Comparison of ENCODE assay signal across 21 cellular contexts in genomic region chr1:167165219-167165618, GRCh38. TPM values are rescaled to one million over a fixed set of nuclear protein-coding genes. Genes with fewer than 3 reads are reported as not detected.
DNase-seq lines count a peak whose midpoint lies in the region; ATAC-seq, FAIRE-seq and TF ChIP-seq lines count a peak whose summit lies in the region.
"Had no signal": no experiment of that assay in that cellular context is flagged by ENCODE, and none has a peak within 500 bp of the region (broad histone marks: within the 10 kb centered on the region; RNA-seq: fewer than 3 reads in every experiment).

No MANE protein-coding gene starts in this region.

- H3K9ac ChIP-seq in endodermal cell (ENCODE audit: extremely low read depth, low read length, poor library complexity, severe bottlenecking) (peak overlapping the region; percentile 96), mammary epithelial cell (ENCODE audit: insufficient read depth, low read length) (no peak overlapping the region)

- H3K4me1 Mint-ChIP-seq in GM23338 (peaks cover 57% of the 10 kb centered on the region), WTC11 (peaks cover 61% of the 10 kb centered on the region), endodermal cell (peaks cover 63% of the 10 kb centered on the region)

- peak overlapping the region; percentile 93 for H3K27ac ChIP-seq in GM23338 (ENCODE audit: low read depth)
- H3K27ac ChIP-seq in endodermal cell (ENCODE audit: low read depth, low read length): no peak overlapping the region
- no peak overlapping the region for H3K27ac ChIP-seq in pancreas
- H3K27ac ChIP-seq in mammary epithelial cell (ENCODE audit: insufficient read depth, low read depth, low read length): no peak overlapping the region

- H3K9me3 Mint-ChIP-seq in GM23338: no peaks in the 10 kb centered on the region; the same call in 1 of the 3 replicates
- H3K9me3 Mint-ChIP-seq in WTC11: peaks cover 17% of the 10 kb centered on the region
- peaks cover 6% of the 10 kb centered on the region for H3K9me3 Mint-ChIP-seq in endodermal cell
- H3K9me3 Mint-ChIP-seq: H9 had no signal

- peaks cover 36% of the 10 kb centered on the region for H3K9me3 ChIP-seq in endodermal cell (ENCODE audit: control insufficient read depth, low read length)
- no peaks in the 10 kb centered on the region for H3K9me3 ChIP-seq in pancreas
- H3K9me3 ChIP-seq in mammary epithelial cell (replicated peaks; ENCODE audit: insufficient read depth, low read length): peaks cover 5% of the 10 kb centered on the region

- POLR2A ChIA-PET in WTC11 (lab: Charles Lee): interaction anchor here (1.0 to 1.7 kb wide), 2 partner anchors 13 to 55 kb away, joined by 3 to 22 read pairs; partner anchors contain the start of gene POU2F1

- peaks cover 49% of the 10 kb centered on the region for H3K4me1 ChIP-seq in GM23338 (ENCODE audit: insufficient read depth)
- H3K4me1 ChIP-seq in endodermal cell (ENCODE audit: control insufficient read depth, insufficient read depth, low read length): peaks cover 9% of the 10 kb centered on the region
- no peaks in the 10 kb centered on the region for H3K4me1 ChIP-seq in pancreas
- H3K4me1 ChIP-seq in mammary epithelial cell (ENCODE audit: insufficient read depth, low read length): peaks cover 39% of the 10 kb centered on the region

- peak; percentile 59 for FAIRE-seq in pancreas (lab: Jason Lieb, UNC)
- FAIRE-seq: GM12892, GM19239, HTR-8/SVneo had no signal

- H3K36me3 ChIP-seq in GM23338 (ENCODE audit: insufficient read depth) (no peaks in the 10 kb centered on the region), endodermal cell (ENCODE audit: control insufficient read depth, insufficient read depth, low read length) (peaks cover 16% of the 10 kb centered on the region), pancreas (no peaks in the 10 kb centered on the region), mammary epithelial cell (ENCODE audit: insufficient read depth, low read length) (no peaks in the 10 kb centered on the region)

- DNase-seq in GM23338 (ENCODE audit: low spot score): no peak
- DNase-seq in WTC11 (ENCODE audit: low spot score): no peak
- DNase-seq in endodermal cell: no peak
- no peak for DNase-seq in pancreas
- DNase-seq in HT-29 (ENCODE audit: low spot score): no peak
- no peak for DNase-seq in NCI-H2196 treated with DMSO at 0.1 percent for 48 hours (lab: John Stamatoyannopoulos, UW; ENCODE audit: unreplicated experiment)
- DNase-seq in NAMALWA (ENCODE audit: low spot score): no peak
- DNase-seq in mammary epithelial cell: no peak
- DNase-seq: AML-193; C1 segment of cervical spinal cord; CD8-positive, alpha-beta T cell; DND-41; H9; IMR-90; NCI-H2029 treated with DMSO at 0.1 percent for 48 hours; NCI-H345; PC-3; Right ventricle myocardium superior had no signal

- H3K27me3 ChIP-seq in GM23338 (ENCODE audit: insufficient read depth) (no peaks in the 10 kb centered on the region), endodermal cell (ENCODE audit: control insufficient read depth, insufficient read depth, low read length, poor library complexity, severe bottlenecking) (no peaks in the 10 kb centered on the region), pancreas (peaks cover 0 to 2% (median 0%) of the 10 kb centered on the region in 4 donors), mammary epithelial cell (ENCODE audit: insufficient read depth, low read length) (no peaks in the 10 kb centered on the region)

- H2AFZ ChIP-seq in GM23338: no peak overlapping the region
- no peak overlapping the region for H2AFZ ChIP-seq in mammary epithelial cell (ENCODE audit: low read depth, low read length)

- in situ Hi-C loops in mammary epithelial cell (cut with MboI; ENCODE audit: low sequenced_read_pairs in 2 of 2): no loop called here

- peak overlapping the region; percentile 31; the same call in 1 of the 3 replicates for H3K4me3 Mint-ChIP-seq in GM23338
- no peak overlapping the region for H3K4me3 Mint-ChIP-seq in WTC11
- H3K4me3 Mint-ChIP-seq in endodermal cell: peak overlapping the region; percentile 50
- H3K4me3 Mint-ChIP-seq: CD8-positive, alpha-beta T cell had no signal

- H3K4me2 ChIP-seq in GM23338: 0 out of 2 replicates have a peak overlapping the region, but pooled peaks have one; percentile 64
- H3K4me2 ChIP-seq in mammary epithelial cell (ENCODE audit: insufficient read depth, low read depth, low read length): no peak overlapping the region

- ATAC-seq in GM23338 (no peak), WTC11 (no peak), pancreas (no peak)
- ATAC-seq: CD8-positive, alpha-beta T cell; PC-3 had no signal

- intact Hi-C loops in pancreas (cut with DNase I) (no loop called here), mammary epithelial cell (cut with micrococcal nuclease) (no loop called here)

- no peak for TF ChIP-seq CTCF in GM23338 (conservative IDR thresholded peaks at IDR 0.05; ENCODE audit: low read depth in 2 of 2)
- TF ChIP-seq CTCF in WTC11 (IDR thresholded peaks at IDR 0.05): no peak
- no peak for TF ChIP-seq CTCF in endodermal cell (conservative IDR thresholded peaks at IDR 0.05)
- TF ChIP-seq CTCF in pancreas (IDR thresholded peaks at IDR 0.05): no peak
- no peak for TF ChIP-seq CTCF in mammary epithelial cell (conservative IDR thresholded peaks at IDR 0.05 in 1 of 2, IDR thresholded peaks at IDR 0.05 in 1 of 2; ENCODE audit: extremely low read depth in 1 of 2, insufficient read depth in 1 of 2, low read depth in 1 of 2, low read length in 2 of 2)

- H3K79me2 ChIP-seq in GM23338 (replicated peaks; ENCODE audit: insufficient read depth) (no peaks in the 10 kb centered on the region), mammary epithelial cell (ENCODE audit: insufficient read depth, low read length) (no peaks in the 10 kb centered on the region)

- WGBS in endodermal cell (ENCODE audit: insufficient coverage in 1 of 2, insufficient read length in 1 of 2), 2 experiments: 50 to 71% methylated on average over 1 of the region's 2 CpGs
- WGBS in pancreas, 2 donors: 66 to 73% methylated on average over 2 of the region's 2 CpGs
- 94% methylated on average over 2 of the region's 2 CpGs for WGBS in mammary epithelial cell (ENCODE audit: low coverage, missing lambda C conversion rate)

- H3F3A ChIP-seq in GM23338 (replicated peaks; ENCODE audit: low read depth): no peaks in the 10 kb centered on the region

- H3K27ac Mint-ChIP-seq in GM23338 (0 out of 2 replicates have a peak overlapping the region, but pooled peaks have one; percentile 6), WTC11 (peak overlapping the region; percentile 12), endodermal cell (no peak overlapping the region)
- H3K27ac Mint-ChIP-seq: CD8-positive, alpha-beta T cell had no signal

- H4K20me1 ChIP-seq in GM23338 (replicated peaks; ENCODE audit: insufficient read depth): no peaks in the 10 kb centered on the region
- no peaks in the 10 kb centered on the region for H4K20me1 ChIP-seq in mammary epithelial cell (ENCODE audit: insufficient read depth, low read length)

- H3K9me2 ChIP-seq in GM23338 (ENCODE audit: insufficient read depth): no peaks in the 10 kb centered on the region; the same call in 1 of the 2 replicates

- no TSS peak for BruUV-seq in mammary epithelial cell (replicated peaks; lab: Mats Ljungman, UMichigan)

- dilution Hi-C loops in mammary epithelial cell (cut with HindIII; ENCODE audit: low sequenced_read_pairs): no loop called here

- CTCF ChIA-PET in WTC11 (lab: Charles Lee) (interaction anchor here (2.8 kb wide), 1 partner anchor 55 kb away, joined by 21 read pairs; the partner anchor contains the start of gene POU2F1), mammary epithelial cell (lab: Charles Lee; ENCODE audit: low non-redundant PET) (no interaction called here)

- H3K4me3 ChIP-seq in GM23338: no peak overlapping the region
- peak overlapping the region; percentile 88 for H3K4me3 ChIP-seq in endodermal cell (ENCODE audit: low read length)
- no peak overlapping the region for H3K4me3 ChIP-seq in pancreas
- no peak overlapping the region for H3K4me3 ChIP-seq in mammary epithelial cell (replicated peaks in 1 of 3; ENCODE audit: insufficient read depth in 1 of 3, low read depth in 2 of 3, low read length in 3 of 3)

- H3K27me3 Mint-ChIP-seq in GM23338 (ENCODE audit: insufficient read depth, low read depth, poor library complexity): peaks cover 6% of the 10 kb centered on the region
- H3K27me3 Mint-ChIP-seq in WTC11 (ENCODE audit: low read depth): no peaks in the 10 kb centered on the region
- H3K27me3 Mint-ChIP-seq in endodermal cell (ENCODE audit: insufficient read depth): no peaks in the 10 kb centered on the region

- H3K36me3 Mint-ChIP-seq in GM23338 (ENCODE audit: low read depth) (peaks cover 16% of the 10 kb centered on the region), WTC11 (peaks cover 9% of the 10 kb centered on the region), endodermal cell (ENCODE audit: low read depth) (peaks cover 18% of the 10 kb centered on the region)
- H3K36me3 Mint-ChIP-seq: CD8-positive, alpha-beta T cell had no signal

TF ChIP-seq in GM23338, 12 proteins besides CTCF, POLR2A, EP300 and RAD21 (continues in another document):
- TF ChIP-seq, protein P1, sequence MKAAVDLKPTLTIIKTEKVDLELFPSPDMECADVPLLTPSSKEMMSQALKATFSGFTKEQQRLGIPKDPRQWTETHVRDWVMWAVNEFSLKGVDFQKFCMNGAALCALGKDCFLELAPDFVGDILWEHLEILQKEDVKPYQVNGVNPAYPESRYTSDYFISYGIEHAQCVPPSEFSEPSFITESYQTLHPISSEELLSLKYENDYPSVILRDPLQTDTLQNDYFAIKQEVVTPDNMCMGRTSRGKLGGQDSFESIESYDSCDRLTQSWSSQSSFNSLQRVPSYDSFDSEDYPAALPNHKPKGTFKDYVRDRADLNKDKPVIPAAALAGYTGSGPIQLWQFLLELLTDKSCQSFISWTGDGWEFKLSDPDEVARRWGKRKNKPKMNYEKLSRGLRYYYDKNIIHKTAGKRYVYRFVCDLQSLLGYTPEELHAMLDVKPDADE (IDR thresholded peaks at IDR 0.05): no peak

TF ChIP-seq in WTC11, 78 proteins besides CTCF, POLR2A, EP300 and RAD21 (continues in another document):
- TF ChIP-seq, protein P2, sequence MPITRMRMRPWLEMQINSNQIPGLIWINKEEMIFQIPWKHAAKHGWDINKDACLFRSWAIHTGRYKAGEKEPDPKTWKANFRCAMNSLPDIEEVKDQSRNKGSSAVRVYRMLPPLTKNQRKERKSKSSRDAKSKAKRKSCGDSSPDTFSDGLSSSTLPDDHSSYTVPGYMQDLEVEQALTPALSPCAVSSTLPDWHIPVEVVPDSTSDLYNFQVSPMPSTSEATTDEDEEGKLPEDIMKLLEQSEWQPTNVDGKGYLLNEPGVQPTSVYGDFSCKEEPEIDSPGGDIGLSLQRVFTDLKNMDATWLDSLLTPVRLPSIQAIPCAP (CRISPR knock-in tag; IDR thresholded peaks at IDR 0.05): no peak

RNA-seq across cellular contexts. Expression of gene POU2F1, which starts 55.5 kb away (rescaled TPM):
- total RNA-seq in GM23338 (2014; rRNA removed; shearing (Covaris generic)): 52.0 and 66.1 TPM in 2 replicates
- 29.9 and 38.8 TPM in 2 replicates for polyA plus RNA-seq in GM23338 (2016; fragmentation: Nextera tagmentation; extraction: Ambion mirVana)
- total RNA-seq in WTC11 (2021): 51.0 to 55.0 TPM (median 51.3 TPM) in 3 replicates
- total RNA-seq in endodermal cell: 10 to 100 TPM; 48.6 to 49.4 TPM
- 12.1 TPM for polyA plus RNA-seq in endodermal cell (2013, experiment 1 of 2)
- 15.6 TPM for polyA plus RNA-seq in endodermal cell (2013, experiment 2 of 2)
- total RNA-seq in pancreas: 1 to 10 TPM; 5.5 to 7.3 (median 6.0) TPM
- 1 to 10 TPM; 1.4 to 3.0 TPM for polyA plus RNA-seq in pancreas
- 5.9 and 9.0 TPM in 2 replicates for total RNA-seq in HT-29 (2014; rRNA removed; shearing (Covaris generic))
- 10 to 100 TPM; 10.2 to 14.4 TPM for total RNA-seq in mammary epithelial cell
- polyA plus RNA-seq in mammary epithelial cell: 8.9 TPM
- 6.0 TPM for polyA minus RNA-seq in mammary epithelial cell
